19 cellular contexts compared by ENCODE assay signal in genomic region chr17:69540356-69540755, GRCh38.
DNase-seq lines count a peak whose midpoint lies in the region; TF ChIP-seq lines count a peak whose summit lies in the region.
"Had no signal": no experiment of that assay in that cellular context is flagged by ENCODE, and none has a peak within 500 bp of the region (broad histone marks: within the 10 kb centered on the region; RNA-seq: fewer than 3 reads in every experiment).

No MANE protein-coding gene starts in this region.

- H3F3A ChIP-seq in smooth muscle cell (ENCODE audit: low read depth) = peaks cover 10% of the 10 kb centered on the region

- no peaks in the 10 kb centered on the region for H4K20me1 ChIP-seq in smooth muscle cell (ENCODE audit: low read depth)

- H3K36me3 ChIP-seq in HUES48 (ENCODE audit: control insufficient read depth, insufficient read depth, low read length) (peaks cover 16% of the 10 kb centered on the region; the same call in 1 of the 2 replicates), adipocyte (ENCODE audit: control insufficient read depth, insufficient read depth, low read length, severe bottlenecking) (peaks cover 7% of the 10 kb centered on the region), smooth muscle cell (ENCODE audit: low read depth) (no peaks in the 10 kb centered on the region)
- H3K36me3 ChIP-seq: HAP-1 had no signal

- H3K9me3 ChIP-seq in HUES48 (ENCODE audit: control insufficient read depth, insufficient read depth, low read length) = no peaks in the 10 kb centered on the region
- no peaks in the 10 kb centered on the region for H3K9me3 ChIP-seq in adipocyte (ENCODE audit: control insufficient read depth, low read length)
- H3K9me3 ChIP-seq in smooth muscle cell (replicated peaks; ENCODE audit: low read depth) = no peaks in the 10 kb centered on the region
- H3K9me3 ChIP-seq: esophagus squamous epithelium, HAP-1 had no signal

- H3K9ac ChIP-seq in HUES48 (ENCODE audit: low read depth, low read length) (no peak overlapping the region), adipocyte (ENCODE audit: low read length) (no peak overlapping the region), smooth muscle cell (ENCODE audit: low read depth) (no peak overlapping the region)

- 71% methylated on average over 2 of the region's 2 CpGs for WGBS in smooth muscle cell (ENCODE audit: low lambda C conversion rate)

- H2AFZ ChIP-seq in smooth muscle cell (ENCODE audit: low read depth) = no peak overlapping the region

- H3K27ac ChIP-seq in HUES48 (ENCODE audit: low read depth, low read length) (peak overlapping the region; percentile 28), smooth muscle cell (ENCODE audit: low read depth) (peak overlapping the region; percentile 85)

- peak overlapping the region; percentile 67 for H3K4me2 ChIP-seq in smooth muscle cell

- DNase-seq in adipocyte (ENCODE audit: low read depth) (peak; percentile 43), iris pigment epithelial cell (ENCODE audit: low read depth) (peak; percentile 61), smooth muscle cell (lab: John Stamatoyannopoulos, UW; ENCODE audit: unreplicated experiment) (no peak), NCI-H524 (lab: John Stamatoyannopoulos, UW) (no peak), SKM-1 (lab: John Stamatoyannopoulos, UW; ENCODE audit: unreplicated experiment) (no peak)
- no peak for DNase-seq in activated naive CD4-positive, alpha-beta T cell treated with anti-CD3 and anti-CD28 coated beads, Interleukin-2, amount 50 U/mL, for 16 hours
- DNase-seq: activated CD4-positive, alpha-beta T cell treated with anti-CD3 and anti-CD28 coated beads for 36 hours; activated naive CD4-positive, alpha-beta T cell treated with anti-CD3 and anti-CD28 coated beads for 36 hours; activated T-cell treated with anti-CD3 and anti-CD28 coated beads, Interleukin-2, amount 50 U/mL, for 4 hours; AML-193; aorta; effector CD8-positive, alpha-beta T cell; esophagus squamous epithelium; GF-D8; natural killer cell; NCI-H146; NCI-H2171 treated with DMSO at 0.1 percent for 48 hours had no signal

- no peaks in the 10 kb centered on the region for H3K79me2 ChIP-seq in smooth muscle cell (ENCODE audit: low read depth)

- no peaks in the 10 kb centered on the region for H3K4me1 ChIP-seq in HUES48 (ENCODE audit: control insufficient read depth, insufficient read depth, low read length)
- H3K4me1 ChIP-seq in adipocyte (ENCODE audit: control insufficient read depth, insufficient read depth, low read length) = no peaks in the 10 kb centered on the region
- H3K4me1 ChIP-seq in smooth muscle cell (ENCODE audit: low read depth) = no peaks in the 10 kb centered on the region
- H3K4me1 ChIP-seq: HAP-1 had no signal

- H3K27me3 ChIP-seq in HUES48 (ENCODE audit: control insufficient read depth, insufficient read depth, low read length) (no peaks in the 10 kb centered on the region), adipocyte (replicated peaks; ENCODE audit: control insufficient read depth, insufficient read depth, low read length) (no peaks in the 10 kb centered on the region), smooth muscle cell (ENCODE audit: low read depth) (no peaks in the 10 kb centered on the region)
- H3K27me3 ChIP-seq: esophagus squamous epithelium had no signal

- no peak overlapping the region for H3K4me3 ChIP-seq in HUES48 (ENCODE audit: low read depth, low read length)
- H3K4me3 ChIP-seq in adipocyte (ENCODE audit: low read length) = no peak overlapping the region
- H3K4me3 ChIP-seq in smooth muscle cell = no peak overlapping the region
- H3K4me3 ChIP-seq: esophagus squamous epithelium, HAP-1 had no signal

- TF ChIP-seq CTCF in smooth muscle cell (IDR thresholded peaks at IDR 0.05; ENCODE audit: borderline replicate concordance, insufficient read depth, poor library complexity, severe bottlenecking) = no peak

Comparison
In these comparisons a context has a peak if more than half of its experiments do, and no peak if none do; other contexts are left out.
1. DNase-seq: peak in adipocyte (single experiment) and iris pigment epithelial cell (single experiment); none in smooth muscle cell (single experiment), NCI-H524 (0 of 2), SKM-1 (single experiment) and activated naive CD4-positive, alpha-beta T cell treated with anti-CD3 and anti-CD28 coated beads, Interleukin-2, amount 50 U/mL, for 16 hours (single experiment).